ENCODE assay signal across 16 cellular contexts in the genomic region with DNA sequence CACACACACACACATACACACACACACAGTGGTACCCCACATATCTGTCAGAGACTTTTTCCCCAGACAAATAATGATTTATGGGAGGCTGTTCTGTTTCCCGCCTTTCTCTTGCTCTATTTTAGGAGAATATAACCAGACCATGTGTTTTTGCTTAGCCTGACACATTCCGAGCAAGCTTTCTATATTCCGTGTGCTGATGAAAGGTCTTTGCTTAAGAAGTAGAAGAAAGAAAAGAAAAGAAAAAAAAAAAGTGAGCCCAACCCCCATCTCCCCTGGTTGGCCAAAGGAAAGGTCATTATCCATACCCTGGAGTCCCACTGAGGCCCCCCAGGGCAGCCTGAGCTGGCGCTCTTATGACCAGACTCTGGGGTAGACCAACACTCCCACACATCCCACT.
"Had no signal": no experiment of that assay in that cellular context is flagged by ENCODE, and none has a peak within 500 bp of the region (broad histone marks: within the 10 kb centered on the region; RNA-seq: fewer than 3 reads in every experiment).

No MANE protein-coding gene starts in this region.

- H3K4me3 ChIP-seq: cardiac muscle cell, left ventricle myocardium inferior had no signal

- H3K4me1 Mint-ChIP-seq: activated CD4-positive, alpha-beta T cell treated with anti-CD3 and anti-CD28 coated beads for 36 hours had no signal

- H3K36me3 Mint-ChIP-seq: activated naive CD8-positive, alpha-beta T cell; WTC11 had no signal

- H3K9me3 ChIP-seq: left ventricle myocardium inferior had no signal

- H3K27ac Mint-ChIP-seq: activated CD4-positive, alpha-beta T cell treated with anti-CD3 and anti-CD28 coated beads for 36 hours; activated naive CD8-positive, alpha-beta T cell; WTC11 had no signal

- H3K4me3 Mint-ChIP-seq: activated CD4-positive, alpha-beta T cell treated with anti-CD3 and anti-CD28 coated beads for 36 hours; activated naive CD8-positive, alpha-beta T cell; neural crest cell; WTC11 had no signal

- H3K27ac ChIP-seq: cardiac muscle cell, left ventricle myocardium inferior had no signal

- H3K36me3 ChIP-seq: cardiac muscle cell, left ventricle myocardium inferior had no signal

- DNase-seq: activated CD4-positive, alpha-beta T cell treated with anti-CD3 and anti-CD28 coated beads for 36 hours; activated CD4-positive, alpha-beta T cell treated with anti-CD3 and anti-CD28 coated beads, Interleukin-2, amount 50 U/mL, for 48 hours; activated gamma-delta T cell; amniotic stem cell; dermis blood vessel endothelial cell; effector memory CD4-positive, alpha-beta T cell; left ventricle myocardium inferior; mammary epithelial cell; midbrain; stimulated activated naive CD4-positive, alpha-beta T cell; SW 1271 had no signal

- H3K9me3 Mint-ChIP-seq: neural crest cell, WTC11 had no signal

- H3K27me3 ChIP-seq: cardiac muscle cell had no signal

- H3K4me1 ChIP-seq: left ventricle myocardium inferior had no signal

- ATAC-seq: activated CD4-positive, alpha-beta T cell treated with anti-CD3 and anti-CD28 coated beads for 36 hours; sciatic nerve; WTC11 had no signal
